23 cellular contexts compared by ENCODE assay signal in the genomic region with DNA sequence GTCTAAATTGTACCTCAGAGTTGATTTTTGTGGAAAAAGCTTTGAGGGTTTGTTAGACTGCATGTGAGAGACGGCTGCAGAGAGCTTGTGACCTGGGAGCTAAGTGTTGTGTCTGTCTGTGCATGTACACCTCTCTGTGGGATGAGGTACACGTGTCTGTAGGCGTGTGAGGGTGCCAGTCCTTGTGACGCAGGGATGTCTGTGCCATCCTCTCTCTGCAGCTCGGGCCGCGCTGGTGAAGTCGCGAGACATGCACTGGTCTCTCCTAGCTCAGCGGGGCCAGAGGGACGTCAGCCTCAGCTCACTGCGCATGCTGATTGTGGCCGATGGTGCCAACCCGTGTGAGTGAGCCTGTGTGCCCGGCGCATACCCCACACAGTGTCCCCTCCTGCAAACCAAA.
DNase-seq lines count a peak whose midpoint lies in the region; ATAC-seq lines count a peak whose summit lies in the region.
"Had no signal": no experiment of that assay in that cellular context is flagged by ENCODE, and none has a peak within 500 bp of the region (broad histone marks: within the 10 kb centered on the region; RNA-seq: fewer than 3 reads in every experiment).

No MANE protein-coding gene starts in this region.

- intact Hi-C loops in activated CD4-positive, alpha-beta T cell treated with anti-CD3 and anti-CD28 coated beads, Interleukin-2, amount 10 ng/mL, durations not matched to agents 24 days and 14 days (cut with micrococcal nuclease): no loop called here
- intact Hi-C loops in cardiac septum (cut with DNase I): no loop called here

- POLR2A ChIA-PET in naive thymus-derived CD8-positive, alpha-beta T cell (lab: Charles Lee): interaction anchor here (1.1 to 4.9 kb wide), 6 partner anchors 12 to 98 kb away, joined by 3 to 37 read pairs (median 6); partner anchors contain the start of gene PRMT2

- ATAC-seq in activated naive CD8-positive, alpha-beta T cell treated with anti-CD3 and anti-CD28 coated beads, Interleukin-2, amount 50 U/mL, for 24 hours: no peak
- ATAC-seq in naive thymus-derived CD8-positive, alpha-beta T cell: no peak
- ATAC-seq: GM12878, HCT116, Panc1 had no signal

- peaks cover 6% of the 10 kb centered on the region for H3K4me1 Mint-ChIP-seq in activated CD4-positive, alpha-beta T cell treated with anti-CD3 and anti-CD28 coated beads, Interleukin-2, amount 10 ng/mL, durations not matched to agents 24 days and 14 days
- peaks cover 78% of the 10 kb centered on the region for H3K4me1 Mint-ChIP-seq in activated naive CD8-positive, alpha-beta T cell (ENCODE audit: low read depth)
- H3K4me1 Mint-ChIP-seq in activated naive CD8-positive, alpha-beta T cell treated with anti-CD3 and anti-CD28 coated beads, Interleukin-2, amount 50 U/mL, for 24 hours: peaks cover 50% of the 10 kb centered on the region
- peaks cover 10 to 96% (median 83%) of the 10 kb centered on the region in 4 donors for H3K4me1 Mint-ChIP-seq in naive thymus-derived CD8-positive, alpha-beta T cell
- H3K4me1 Mint-ChIP-seq: CD14-positive monocyte had no signal

- peak overlapping the region; percentile 25 for H3K27ac Mint-ChIP-seq in activated CD4-positive, alpha-beta T cell treated with anti-CD3 and anti-CD28 coated beads, Interleukin-2, amount 10 ng/mL, durations not matched to agents 24 days and 14 days
- peak overlapping the region; percentile 86 for H3K27ac Mint-ChIP-seq in activated naive CD8-positive, alpha-beta T cell
- no peak overlapping the region for H3K27ac Mint-ChIP-seq in activated naive CD8-positive, alpha-beta T cell treated with anti-CD3 and anti-CD28 coated beads, Interleukin-2, amount 50 U/mL, for 24 hours
- peak overlapping the region in 9 of 10 donors; percentile 34 to 94 (median 87) for H3K27ac Mint-ChIP-seq in naive thymus-derived CD8-positive, alpha-beta T cell

- H3K9me3 Mint-ChIP-seq in activated CD4-positive, alpha-beta T cell treated with anti-CD3 and anti-CD28 coated beads, Interleukin-2, amount 10 ng/mL, durations not matched to agents 24 days and 14 days: no peaks in the 10 kb centered on the region
- H3K9me3 Mint-ChIP-seq in activated naive CD8-positive, alpha-beta T cell (ENCODE audit: low read depth): no peaks in the 10 kb centered on the region
- no peaks in the 10 kb centered on the region for H3K9me3 Mint-ChIP-seq in activated naive CD8-positive, alpha-beta T cell treated with anti-CD3 and anti-CD28 coated beads, Interleukin-2, amount 50 U/mL, for 24 hours
- no peaks in the 10 kb centered on the region for H3K9me3 Mint-ChIP-seq in naive thymus-derived CD8-positive, alpha-beta T cell
- H3K9me3 Mint-ChIP-seq: CD14-positive monocyte, IgD-negative memory B cell had no signal

- H3K4me3 Mint-ChIP-seq in activated CD4-positive, alpha-beta T cell treated with anti-CD3 and anti-CD28 coated beads, Interleukin-2, amount 10 ng/mL, durations not matched to agents 24 days and 14 days: no peak overlapping the region
- H3K4me3 Mint-ChIP-seq in activated naive CD8-positive, alpha-beta T cell: no peak overlapping the region
- H3K4me3 Mint-ChIP-seq in activated naive CD8-positive, alpha-beta T cell treated with anti-CD3 and anti-CD28 coated beads, Interleukin-2, amount 50 U/mL, for 24 hours: no peak overlapping the region
- H3K4me3 Mint-ChIP-seq in naive thymus-derived CD8-positive, alpha-beta T cell: peak overlapping the region in 3 of 10 donors; percentile 32 to 50 (median 40)
- H3K4me3 Mint-ChIP-seq: CD14-positive monocyte, IgD-negative memory B cell had no signal

- peaks cover 33% of the 10 kb centered on the region for H3K36me3 Mint-ChIP-seq in activated CD4-positive, alpha-beta T cell treated with anti-CD3 and anti-CD28 coated beads, Interleukin-2, amount 10 ng/mL, durations not matched to agents 24 days and 14 days (ENCODE audit: low read depth)
- peaks cover 14% of the 10 kb centered on the region for H3K36me3 Mint-ChIP-seq in activated naive CD8-positive, alpha-beta T cell
- H3K36me3 Mint-ChIP-seq in activated naive CD8-positive, alpha-beta T cell treated with anti-CD3 and anti-CD28 coated beads, Interleukin-2, amount 50 U/mL, for 24 hours (ENCODE audit: low read depth): peaks cover 39% of the 10 kb centered on the region
- peaks cover 5 to 79% (median 59%) of the 10 kb centered on the region in 3 donors for H3K36me3 Mint-ChIP-seq in naive thymus-derived CD8-positive, alpha-beta T cell

- no peaks in the 10 kb centered on the region for H3K27me3 Mint-ChIP-seq in activated CD4-positive, alpha-beta T cell treated with anti-CD3 and anti-CD28 coated beads, Interleukin-2, amount 10 ng/mL, durations not matched to agents 24 days and 14 days
- no peaks in the 10 kb centered on the region for H3K27me3 Mint-ChIP-seq in activated naive CD8-positive, alpha-beta T cell
- no peaks in the 10 kb centered on the region for H3K27me3 Mint-ChIP-seq in activated naive CD8-positive, alpha-beta T cell treated with anti-CD3 and anti-CD28 coated beads, Interleukin-2, amount 50 U/mL, for 24 hours
- no peaks in the 10 kb centered on the region for H3K27me3 Mint-ChIP-seq in naive thymus-derived CD8-positive, alpha-beta T cell
- H3K27me3 Mint-ChIP-seq: IgD-negative memory B cell had no signal

- DNase-seq in activated CD4-positive, alpha-beta T cell treated with anti-CD3 and anti-CD28 coated beads, Interleukin-2, amount 10 ng/mL, durations not matched to agents 24 days and 14 days: no peak
- DNase-seq in activated CD4-positive, alpha-beta T cell treated with anti-CD3 and anti-CD28 coated beads, Interleukin-2, amount 50 U/mL, for 1 hour: no peak
- DNase-seq in activated naive CD8-positive, alpha-beta T cell treated with anti-CD3 and anti-CD28 coated beads, Interleukin-2, amount 50 U/mL, for 24 hours: no peak
- DNase-seq in naive thymus-derived CD8-positive, alpha-beta T cell: peak in 1 of 10 donors; percentile 20
- DNase-seq in DMS153 (lab: John Stamatoyannopoulos, UW): no peak
- no peak for DNase-seq in cardiac septum (ENCODE audit: low spot score)
- no peak for DNase-seq in KG1 (lab: John Stamatoyannopoulos, UW)
- DNase-seq: Calu3, DMS53, EL, GOT3, NCI-H1105, NCI-H2081, NCI-H2171 treated with DMSO at 0.1 percent for 48 hours, NCI-H446 treated with DMSO at 0.1 percent for 48 hours, NCI-H69, SJCRH30 had no signal
